Comparison of ENCODE assay signal across 9 cellular contexts in genomic region chr9:13513710-13514444, GRCh38.
DNase-seq lines count a peak whose midpoint lies in the region; ATAC-seq, FAIRE-seq and TF ChIP-seq lines count a peak whose summit lies in the region.
"Had no signal": no experiment of that assay in that cellular context is flagged by ENCODE, and none has a peak within 500 bp of the region (broad histone marks: within the 10 kb centered on the region; RNA-seq: fewer than 3 reads in every experiment).

No MANE protein-coding gene starts in this region.

- peaks cover 8 to 17% of the 10 kb centered on the region in 2 donors for H3K9me3 Mint-ChIP-seq in natural killer cell

- POLR2A ChIA-PET in PC-3 (lab: Charles Lee; ENCODE audit: unreplicated experiment), result no interaction called here

- peak overlapping the region; percentile 10 for H4K12ac ChIP-seq in trophoblast cell (ENCODE audit: low read depth, low read length)

- TF ChIP-seq CTCF in PC-3 (conservative IDR thresholded peaks at IDR 0.05; ENCODE audit: low read depth, low read length), result no peak
- TF ChIP-seq CTCF in fibroblast of villous mesenchyme (IDR thresholded peaks at IDR 0.05; ENCODE audit: insufficient read depth, low read depth, low read length), result no peak
- TF ChIP-seq CTCF in GM13977 (IDR thresholded peaks at IDR 0.05; ENCODE audit: extremely low read depth, insufficient read depth, missing control alignments), result no peak
- no peak for TF ChIP-seq CTCF in natural killer cell (IDR thresholded peaks at IDR 0.05)

- no peaks in the 10 kb centered on the region for H3F3A ChIP-seq in PC-3 (ENCODE audit: low read length, unreplicated experiment)

- no peak overlapping the region for H2AK5ac ChIP-seq in trophoblast cell (ENCODE audit: low read length)

- no peak overlapping the region for H3K4me3 ChIP-seq in PC-3 (ENCODE audit: low read length)
- H3K4me3 ChIP-seq in fibroblast of villous mesenchyme (ENCODE audit: low read depth, low read length), result no peak overlapping the region
- no peak overlapping the region for H3K4me3 ChIP-seq in trophoblast cell (ENCODE audit: low read depth, low read length)

- CTCF ChIA-PET in PC-3 (lab: Charles Lee), result no interaction called here

- peaks cover 4% of the 10 kb centered on the region for H3K79me1 ChIP-seq in trophoblast cell (ENCODE audit: low read length)

- BruUV-seq in PC-3 (replicated peaks; lab: Mats Ljungman, UMichigan), result no TSS peak

- H3K79me2 ChIP-seq in PC-3 (ENCODE audit: low read length) (no peaks in the 10 kb centered on the region), trophoblast cell (ENCODE audit: control insufficient read depth, insufficient read depth, low read length, poor library complexity) (peaks cover 2% of the 10 kb centered on the region)

- H3K4me1 ChIP-seq in PC-3 (ENCODE audit: insufficient read depth, low read length) (peaks cover 14% of the 10 kb centered on the region), trophoblast cell (ENCODE audit: control insufficient read depth in 1 of 2, insufficient read depth in 2 of 2, low read length in 2 of 2) (peaks cover 6 to 7% of the 10 kb centered on the region in 2 experiments)

- ATAC-seq in PC-3 (peak; percentile 90), GM19463 (IDR thresholded peaks at IDR 0.05; ENCODE audit: unreplicated experiment) (no peak), natural killer cell (no peak)

- H4K91ac ChIP-seq in trophoblast cell (ENCODE audit: low read depth, low read length), result peak overlapping the region; percentile 22

- no peaks in the 10 kb centered on the region for H3K27me3 Mint-ChIP-seq in natural killer cell (ENCODE audit: low read depth in 2 of 2)

- FAIRE-seq in RCC 7860 (lab: Jason Lieb, UNC), result no peak

- no CpG with 5 or more reads among the region's 16 CpGs for WGBS in trophoblast cell (ENCODE audit: extremely low coverage, insufficient coverage, insufficient read length)

- peak overlapping the region; percentile 20 for H2BK120ac ChIP-seq in trophoblast cell (ENCODE audit: insufficient read depth, low read length, poor library complexity)

- H3K36me3 ChIP-seq in PC-3 (ENCODE audit: low read depth, low read length), result no peaks in the 10 kb centered on the region
- H3K36me3 ChIP-seq in trophoblast cell (ENCODE audit: control insufficient read depth in 1 of 2, insufficient read depth in 2 of 2, low read length in 2 of 2), result no peaks in the 10 kb centered on the region

- H3K4ac ChIP-seq in trophoblast cell (ENCODE audit: low read depth, low read length), result no peak overlapping the region

- intact Hi-C loops in PC-3 (cut with micrococcal nuclease), result no loop called here
- intact Hi-C loops in natural killer cell (cut with micrococcal nuclease), result no loop called here

- H3K9me2 ChIP-seq in PC-3 (replicated peaks; ENCODE audit: low read length), result no peaks in the 10 kb centered on the region

- no peak overlapping the region for H3K23ac ChIP-seq in trophoblast cell (ENCODE audit: low read length)

- H4K8ac ChIP-seq in trophoblast cell (ENCODE audit: low read depth, low read length), result peak overlapping the region; percentile 59

- peak overlapping the region; percentile 42 for H3K27ac ChIP-seq in PC-3 (ENCODE audit: low read length)
- peak overlapping the region; percentile 65 for H3K27ac ChIP-seq in trophoblast cell (ENCODE audit: low read depth, low read length)
- H3K27ac ChIP-seq: HL-60 had no signal

- in situ Hi-C loops in GM13977 (cut with MboI; ENCODE audit: low pct_unique_long_range_greater_than_20kb, low sequenced_read_pairs, unreplicated experiment), result no loop called here

- H2AFZ ChIP-seq in PC-3 (ENCODE audit: low read length), result peak overlapping the region; percentile 80
- peak overlapping the region; percentile 50 for H2AFZ ChIP-seq in trophoblast cell (ENCODE audit: insufficient read depth, low read length, poor library complexity)

- no peak overlapping the region for H3K18ac ChIP-seq in trophoblast cell (ENCODE audit: low read length)

- peak overlapping the region; percentile 23; the same call in 1 of the 2 replicates for H3K9ac ChIP-seq in PC-3 (ENCODE audit: low read length)
- no peak overlapping the region for H3K9ac ChIP-seq in trophoblast cell (ENCODE audit: low read length)

- DNase-seq in GM03348 (ENCODE audit: low spot score), result peak; percentile 20
- DNase-seq in PC-3, result peak; percentile 58
- DNase-seq in fibroblast of villous mesenchyme (ENCODE audit: low read depth), result peak; percentile 12
- DNase-seq in trophoblast cell, result peak; percentile 42 to 44
- DNase-seq in GM13977 (ENCODE audit: low spot score), result no peak
- DNase-seq in RCC 7860 (ENCODE audit: low spot score), result no peak
- no peak for DNase-seq in natural killer cell

- no peak overlapping the region for H2BK12ac ChIP-seq in trophoblast cell (ENCODE audit: low read length)

- H3K14ac ChIP-seq in trophoblast cell (ENCODE audit: low read length), result no peak overlapping the region

- H3K27me3 ChIP-seq in PC-3 (ENCODE audit: low read length) (no peaks in the 10 kb centered on the region), trophoblast cell (ENCODE audit: insufficient read depth, low read length) (no peaks in the 10 kb centered on the region)

- no peak overlapping the region for H3K27ac Mint-ChIP-seq in natural killer cell

- no peaks in the 10 kb centered on the region for H4K20me1 ChIP-seq in PC-3 (ENCODE audit: low read length)

- H3K9me3 ChIP-seq in PC-3 (ENCODE audit: low read length) (no peaks in the 10 kb centered on the region), trophoblast cell (ENCODE audit: insufficient read depth, low read depth, low read length) (no peaks in the 10 kb centered on the region)

- peak overlapping the region; percentile 18; the same call in 1 of the 2 replicates for H3K4me2 ChIP-seq in PC-3 (ENCODE audit: low read length)
- H3K4me2 ChIP-seq in trophoblast cell (ENCODE audit: low read length), result no peak overlapping the region

- no peaks in the 10 kb centered on the region for H3K4me1 Mint-ChIP-seq in natural killer cell

- H2BK5ac ChIP-seq in trophoblast cell (ENCODE audit: low read depth, low read length, poor library complexity), result no peak overlapping the region

- no peaks in the 10 kb centered on the region for H3K36me3 Mint-ChIP-seq in natural killer cell

- H3K4me3 Mint-ChIP-seq in natural killer cell, result no peak overlapping the region

Comparison
In these comparisons a context has a peak if more than half of its experiments do, and no peak if none do; other contexts are left out.
1. DNase-seq: peak in GM03348 (single experiment), PC-3 (single experiment), fibroblast of villous mesenchyme (single experiment) and trophoblast cell (2 of 2); none in GM13977 (single experiment), RCC 7860 (single experiment) and natural killer cell (single experiment).